ENCODE assay signal across 29 cellular contexts in the genomic region with DNA sequence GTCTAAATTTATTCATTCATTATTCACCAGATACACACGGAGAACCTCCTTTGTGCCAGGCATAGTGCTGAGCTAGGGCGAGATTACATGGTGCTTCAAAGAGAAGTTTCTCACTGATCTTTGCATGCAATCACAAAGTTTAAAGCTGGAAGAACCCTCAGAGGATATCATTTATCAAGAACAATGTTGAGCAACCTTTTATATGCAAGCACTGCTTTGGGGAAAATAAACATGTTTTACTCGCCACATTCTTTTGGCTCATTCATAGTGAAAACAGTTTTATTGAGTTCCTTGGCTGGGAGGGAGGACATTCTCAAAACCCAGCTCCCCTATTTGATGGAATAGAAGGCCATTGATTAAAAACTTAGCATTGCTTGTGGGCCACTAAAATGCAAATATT. TPM values are rescaled to one million over a fixed set of nuclear protein-coding genes. Genes with fewer than 3 reads are reported as not detected.
A peak's percentile ranks its signal among the peaks of the same experiment; 100 is the strongest.
DNase-seq lines count a peak whose midpoint lies in the region; ATAC-seq, FAIRE-seq and TF ChIP-seq lines count a peak whose summit lies in the region.
"Had no signal": no experiment of that assay in that cellular context is flagged by ENCODE, and none has a peak within 500 bp of the region (broad histone marks: within the 10 kb centered on the region; RNA-seq: fewer than 3 reads in every experiment).

No MANE protein-coding gene starts in this region.

- H3K4me1 ChIP-seq in osteoblast (ENCODE audit: insufficient read depth, low read length), result peaks cover 51% of the 10 kb centered on the region
- no peaks in the 10 kb centered on the region for H3K4me1 ChIP-seq in kidney (ENCODE audit: control insufficient read depth in 1 of 2, insufficient read depth in 1 of 2, low read depth in 1 of 2, low read length in 2 of 2)
- H3K4me1 ChIP-seq: gastrocnemius medialis, psoas muscle, stomach, tibial artery had no signal

- H3K9ac ChIP-seq in kidney (ENCODE audit: low read length in 2 of 2), result no peak overlapping the region

- TF ChIP-seq CTCF in osteoblast (IDR thresholded peaks at IDR 0.05; ENCODE audit: extremely low read depth, low read depth, low read length), result no peak
- no peak for TF ChIP-seq CTCF in kidney (IDR thresholded peaks at IDR 0.05; ENCODE audit: borderline replicate concordance, extremely low read depth, insufficient read depth)

- peak overlapping the region; percentile 80 for H3K4me2 ChIP-seq in osteoblast (ENCODE audit: insufficient read depth, low read length)
- H3K4me2 ChIP-seq: hepatocyte had no signal

- no peak overlapping the region for H2AFZ ChIP-seq in osteoblast (ENCODE audit: low read length)
- H2AFZ ChIP-seq: hepatocyte had no signal

- no peaks in the 10 kb centered on the region for H3K36me3 ChIP-seq in osteoblast (ENCODE audit: insufficient read depth, low read length)
- no peaks in the 10 kb centered on the region for H3K36me3 ChIP-seq in kidney (ENCODE audit: control insufficient read depth in 1 of 2, insufficient read depth in 2 of 2, low read length in 2 of 2)
- H3K36me3 ChIP-seq: gastrocnemius medialis, stomach, tibial artery had no signal

- no peak for ATAC-seq in HG02981 (IDR thresholded peaks at IDR 0.05; ENCODE audit: unreplicated experiment)
- ATAC-seq: HepG2, psoas muscle had no signal

- no peaks in the 10 kb centered on the region for H4K20me1 ChIP-seq in osteoblast (ENCODE audit: insufficient read depth, low read length)

- H3K9me3 ChIP-seq in osteoblast (ENCODE audit: low read depth, low read length) (no peaks in the 10 kb centered on the region), kidney (ENCODE audit: control insufficient read depth in 1 of 2, low read length in 2 of 2) (no peaks in the 10 kb centered on the region)
- H3K9me3 ChIP-seq: gastrocnemius medialis, psoas muscle, stomach, tibial artery had no signal

- H3K79me2 ChIP-seq in osteoblast (ENCODE audit: insufficient read depth, low read length), result no peaks in the 10 kb centered on the region
- H3K79me2 ChIP-seq: hepatocyte had no signal

- FAIRE-seq in kidney (lab: Jason Lieb, UNC), result no peak
- FAIRE-seq: GM12892, HepG2 had no signal

- H3K27me3 ChIP-seq in osteoblast (ENCODE audit: insufficient read depth, low read length), result no peaks in the 10 kb centered on the region

- intact Hi-C loops in kidney (cut with DNase I), result no loop called here

- DNase-seq in AG08395 (ENCODE audit: low spot score) (peak; percentile 56), H4 (ENCODE audit: low spot score) (peak; percentile 36), astrocyte of the hippocampus (ENCODE audit: low read depth, low spot score) (peak; percentile 22), osteoblast (ENCODE audit: insufficient read length, low spot score, missing footprints) (no peak), NCI-H187 treated with DMSO at 0.1 percent for 48 hours (lab: John Stamatoyannopoulos, UW) (no peak), kidney (no peak)
- DNase-seq in stimulated activated CD4-positive, alpha-beta T cell treated with anti-CD3 and anti-CD28 coated beads, Interleukin-4, amount 100 ng/mL, for 24 hours, result no peak
- DNase-seq: activated CD4-positive, alpha-beta T cell treated with anti-CD3 and anti-CD28 coated beads for 48 hours; activated effector memory CD4-positive, alpha-beta T cell treated with anti-CD3 and anti-CD28 coated beads, Interleukin-2, amount 50 U/mL, for 16 hours; activated naive CD8-positive, alpha-beta T cell treated with anti-CD3 and anti-CD28 coated beads, Interleukin-2, amount 10 ng/mL, durations not matched to agents 7 days and 5 days; activated T-cell treated with anti-CD3 and anti-CD28 coated beads, Interleukin-2, amount 50 U/mL, for 1 hour; gastrocnemius medialis; Kasumi-1; mesenchymal stem cell; MV-4-11; NCI-H146; NCI-H510A; psoas muscle; stimulated activated CD8-positive, alpha-beta memory T cell treated with anti-CD3 and anti-CD28 coated beads, Interleukin-4, amount 100 ng/mL, for 48 hours; stomach; T-helper 9 cell; tibial artery had no signal

- H3K4me3 ChIP-seq in osteoblast (ENCODE audit: insufficient read depth, low read length) (no peak overlapping the region), kidney (ENCODE audit: low read length in 2 of 2) (no peak overlapping the region)
- H3K4me3 ChIP-seq: gastrocnemius medialis, hepatocyte, psoas muscle, skin epidermis, stomach, tibial artery had no signal

- H3K27ac ChIP-seq in osteoblast (ENCODE audit: low read depth, low read length) (peak overlapping the region; percentile 96), kidney (ENCODE audit: low read depth in 2 of 2, low read length in 2 of 2) (no peak overlapping the region)
- H3K27ac ChIP-seq: gastrocnemius medialis, hepatocyte, psoas muscle, skin epidermis, stomach, tibial artery, VCaP had no signal

RNA-seq across cellular contexts. Expression of a gene that starts 49.8 kb away (rescaled TPM):
- 7.1 and 8.3 TPM in 2 replicates for total RNA-seq in H4 (2014; rRNA removed; shearing (Covaris generic))
- 43.4 and 46.6 TPM in 2 replicates for total RNA-seq in osteoblast
- 7.6 TPM for total RNA-seq in kidney
- 0.52 TPM for polyA plus RNA-seq in kidney (ENCODE audit: insufficient read depth, low read depth, low replicate concordance)
- total RNA-seq: A172, HepG2 had no signal
- polyA plus RNA-seq: HepG2 had no signal

Comparison
In these comparisons a context has a peak if more than half of its experiments do, and no peak if none do; other contexts are left out.
1. DNase-seq: peak in AG08395 (single experiment), H4 (single experiment) and astrocyte of the hippocampus (single experiment); none in osteoblast (single experiment), NCI-H187 treated with DMSO at 0.1 percent for 48 hours (single experiment), kidney (single experiment) and stimulated activated CD4-positive, alpha-beta T cell treated with anti-CD3 and anti-CD28 coated beads, Interleukin-4, amount 100 ng/mL, for 24 hours (single experiment).